ENCODE assay signal across 1 cellular context in the genomic region with DNA sequence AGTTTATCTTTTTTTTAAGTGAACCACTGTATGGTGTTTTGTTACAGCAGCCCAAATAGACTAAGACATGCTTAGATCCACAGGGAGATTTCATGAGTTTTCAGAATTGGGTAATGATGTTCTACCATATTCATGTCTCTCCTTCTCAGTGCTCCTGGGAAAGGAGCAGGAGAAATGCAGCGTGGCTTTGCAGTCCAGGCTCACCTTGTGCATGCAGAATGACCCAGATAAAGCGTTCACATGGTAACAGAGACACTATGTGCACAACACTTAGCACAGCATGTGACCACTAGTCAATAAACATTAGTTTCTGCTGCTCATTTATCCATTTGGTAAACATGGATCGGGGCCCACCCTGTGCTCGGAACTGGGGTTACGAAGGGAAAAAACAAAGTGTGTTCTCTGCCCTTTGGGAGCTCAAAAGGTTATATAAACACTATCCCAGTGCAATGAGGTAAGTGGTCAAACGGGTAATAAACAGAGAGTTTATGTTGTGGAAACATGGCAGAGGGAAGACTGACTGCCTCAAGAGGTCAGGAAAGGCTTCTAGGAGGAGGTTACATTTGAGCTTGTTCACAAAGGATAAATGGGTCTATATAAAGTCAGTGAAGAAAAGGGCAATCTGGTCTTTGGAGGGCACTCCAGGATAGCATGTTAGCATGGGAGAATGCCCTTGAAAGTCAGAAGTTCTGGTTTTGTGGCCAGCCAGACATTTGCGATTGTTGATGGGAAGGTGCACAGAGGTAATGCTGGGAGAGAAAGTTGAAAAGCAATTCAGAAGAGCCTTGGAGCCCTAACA.
A peak's percentile ranks its signal among the peaks of the same experiment; 100 is the strongest.
TF ChIP-seq lines count a peak whose summit lies in the region.

No MANE protein-coding gene starts in this region.

TF ChIP-seq in HepG2, 621 proteins besides CTCF, POLR2A, EP300 and RAD21 (continued from another document and continues in another):
- no peak for TF ChIP-seq GRHL1 (CRISPR knock-in tag; conservative IDR thresholded peaks at IDR 0.05)
- TF ChIP-seq FOXJ3 (CRISPR knock-in tag; IDR thresholded peaks at IDR 0.05; ENCODE audit: borderline replicate concordance) = peak; percentile 75; the same call in 1 of the 2 replicates
- TF ChIP-seq, protein P1, sequence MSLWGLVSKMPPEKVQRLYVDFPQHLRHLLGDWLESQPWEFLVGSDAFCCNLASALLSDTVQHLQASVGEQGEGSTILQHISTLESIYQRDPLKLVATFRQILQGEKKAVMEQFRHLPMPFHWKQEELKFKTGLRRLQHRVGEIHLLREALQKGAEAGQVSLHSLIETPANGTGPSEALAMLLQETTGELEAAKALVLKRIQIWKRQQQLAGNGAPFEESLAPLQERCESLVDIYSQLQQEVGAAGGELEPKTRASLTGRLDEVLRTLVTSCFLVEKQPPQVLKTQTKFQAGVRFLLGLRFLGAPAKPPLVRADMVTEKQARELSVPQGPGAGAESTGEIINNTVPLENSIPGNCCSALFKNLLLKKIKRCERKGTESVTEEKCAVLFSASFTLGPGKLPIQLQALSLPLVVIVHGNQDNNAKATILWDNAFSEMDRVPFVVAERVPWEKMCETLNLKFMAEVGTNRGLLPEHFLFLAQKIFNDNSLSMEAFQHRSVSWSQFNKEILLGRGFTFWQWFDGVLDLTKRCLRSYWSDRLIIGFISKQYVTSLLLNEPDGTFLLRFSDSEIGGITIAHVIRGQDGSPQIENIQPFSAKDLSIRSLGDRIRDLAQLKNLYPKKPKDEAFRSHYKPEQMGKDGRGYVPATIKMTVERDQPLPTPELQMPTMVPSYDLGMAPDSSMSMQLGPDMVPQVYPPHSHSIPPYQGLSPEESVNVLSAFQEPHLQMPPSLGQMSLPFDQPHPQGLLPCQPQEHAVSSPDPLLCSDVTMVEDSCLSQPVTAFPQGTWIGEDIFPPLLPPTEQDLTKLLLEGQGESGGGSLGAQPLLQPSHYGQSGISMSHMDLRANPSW (CRISPR knock-in tag; IDR thresholded peaks at IDR 0.05; ENCODE audit: borderline replicate concordance) = no peak
- TF ChIP-seq, protein P2, sequence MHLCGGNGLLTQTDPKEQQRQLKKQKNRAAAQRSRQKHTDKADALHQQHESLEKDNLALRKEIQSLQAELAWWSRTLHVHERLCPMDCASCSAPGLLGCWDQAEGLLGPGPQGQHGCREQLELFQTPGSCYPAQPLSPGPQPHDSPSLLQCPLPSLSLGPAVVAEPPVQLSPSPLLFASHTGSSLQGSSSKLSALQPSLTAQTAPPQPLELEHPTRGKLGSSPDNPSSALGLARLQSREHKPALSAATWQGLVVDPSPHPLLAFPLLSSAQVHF (CRISPR knock-in tag; IDR thresholded peaks at IDR 0.05) = no peak
- no peak for TF ChIP-seq CHD2 (IDR thresholded peaks at IDR 0.05; ENCODE audit: low read depth, low read length)
- TF ChIP-seq TBX3 (IDR thresholded peaks at IDR 0.05; ENCODE audit: borderline replicate concordance) = peak; percentile 35; the same call in 1 of the 2 replicates
- TF ChIP-seq MAX (IDR thresholded peaks at IDR 0.05) = peak; percentile 67; the same call in 1 of the 2 replicates
- no peak for TF ChIP-seq PAF1 (CRISPR knock-in tag; IDR thresholded peaks at IDR 0.05)
- no peak for TF ChIP-seq ZNF160 (CRISPR knock-in tag; IDR thresholded peaks at IDR 0.05)
- no peak for TF ChIP-seq ATF7 (IDR thresholded peaks at IDR 0.05)
- TF ChIP-seq ATF7 (CRISPR knock-in tag; IDR thresholded peaks at IDR 0.05) = 0 out of 2 replicates have a peak, but pooled peaks have one; percentile 44
- TF ChIP-seq ZNF530 (CRISPR knock-in tag; IDR thresholded peaks at IDR 0.05; ENCODE audit: low read depth) = no peak
- TF ChIP-seq MAFF (IDR thresholded peaks at IDR 0.05; ENCODE audit: low read depth, low read length) = no peak
- 0 out of 2 replicates have a peak, but pooled peaks have one; percentile 30 for TF ChIP-seq HDAC1 (CRISPR knock-in tag; IDR thresholded peaks at IDR 0.05)
- TF ChIP-seq NR2F1 (CRISPR knock-in tag; IDR thresholded peaks at IDR 0.05) = peak; percentile 74 to 81; a peak in 3 of 4 replicates
- TF ChIP-seq ZBTB14 (CRISPR knock-in tag; IDR thresholded peaks at IDR 0.05) = no peak
- no peak for TF ChIP-seq ZNF10 (CRISPR knock-in tag; IDR thresholded peaks at IDR 0.05; ENCODE audit: borderline replicate concordance, low read depth)
- no peak for TF ChIP-seq ZNF446 (CRISPR knock-in tag; IDR thresholded peaks at IDR 0.05)
- no peak for TF ChIP-seq ZBTB21 (CRISPR knock-in tag; IDR thresholded peaks at IDR 0.05)
- TF ChIP-seq ZFP37 (CRISPR knock-in tag; IDR thresholded peaks at IDR 0.05; ENCODE audit: borderline replicate concordance) = no peak
- no peak for TF ChIP-seq NFRKB (IDR thresholded peaks at IDR 0.05)
- TF ChIP-seq KMT2A (CRISPR knock-in tag; IDR thresholded peaks at IDR 0.05) = no peak
- TF ChIP-seq RBAK (CRISPR knock-in tag; IDR thresholded peaks at IDR 0.05) = no peak
- TF ChIP-seq ONECUT2 (CRISPR knock-in tag; IDR thresholded peaks at IDR 0.05) = no peak
- TF ChIP-seq HNRNPUL1 (IDR thresholded peaks at IDR 0.05; ENCODE audit: low read depth, low read length) = no peak
- TF ChIP-seq PHF20 (CRISPR knock-in tag; IDR thresholded peaks at IDR 0.05) = no peak
- TF ChIP-seq BHLHE40 (IDR thresholded peaks at IDR 0.05; ENCODE audit: low read length) = peak; percentile 57
- TF ChIP-seq, protein P3, sequence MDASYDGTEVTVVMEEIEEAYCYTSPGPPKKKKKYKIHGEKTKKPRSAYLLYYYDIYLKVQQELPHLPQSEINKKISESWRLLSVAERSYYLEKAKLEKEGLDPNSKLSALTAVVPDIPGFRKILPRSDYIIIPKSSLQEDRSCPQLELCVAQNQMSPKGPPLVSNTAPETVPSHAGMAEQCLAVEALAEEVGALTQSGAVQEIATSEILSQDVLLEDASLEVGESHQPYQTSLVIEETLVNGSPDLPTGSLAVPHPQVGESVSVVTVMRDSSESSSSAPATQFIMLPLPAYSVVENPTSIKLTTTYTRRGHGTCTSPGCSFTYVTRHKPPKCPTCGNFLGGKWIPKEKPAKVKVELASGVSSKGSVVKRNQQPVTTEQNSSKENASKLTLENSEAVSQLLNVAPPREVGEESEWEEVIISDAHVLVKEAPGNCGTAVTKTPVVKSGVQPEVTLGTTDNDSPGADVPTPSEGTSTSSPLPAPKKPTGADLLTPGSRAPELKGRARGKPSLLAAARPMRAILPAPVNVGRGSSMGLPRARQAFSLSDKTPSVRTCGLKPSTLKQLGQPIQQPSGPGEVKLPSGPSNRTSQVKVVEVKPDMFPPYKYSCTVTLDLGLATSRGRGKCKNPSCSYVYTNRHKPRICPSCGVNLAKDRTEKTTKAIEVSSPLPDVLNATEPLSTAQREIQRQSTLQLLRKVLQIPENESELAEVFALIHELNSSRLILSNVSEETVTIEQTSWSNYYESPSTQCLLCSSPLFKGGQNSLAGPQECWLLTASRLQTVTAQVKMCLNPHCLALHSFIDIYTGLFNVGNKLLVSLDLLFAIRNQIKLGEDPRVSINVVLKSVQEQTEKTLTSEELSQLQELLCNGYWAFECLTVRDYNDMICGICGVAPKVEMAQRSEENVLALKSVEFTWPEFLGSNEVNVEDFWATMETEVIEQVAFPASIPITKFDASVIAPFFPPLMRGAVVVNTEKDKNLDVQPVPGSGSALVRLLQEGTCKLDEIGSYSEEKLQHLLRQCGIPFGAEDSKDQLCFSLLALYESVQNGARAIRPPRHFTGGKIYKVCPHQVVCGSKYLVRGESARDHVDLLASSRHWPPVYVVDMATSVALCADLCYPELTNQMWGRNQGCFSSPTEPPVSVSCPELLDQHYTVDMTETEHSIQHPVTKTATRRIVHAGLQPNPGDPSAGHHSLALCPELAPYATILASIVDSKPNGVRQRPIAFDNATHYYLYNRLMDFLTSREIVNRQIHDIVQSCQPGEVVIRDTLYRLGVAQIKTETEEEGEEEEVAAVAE (CRISPR knock-in tag; IDR thresholded peaks at IDR 0.05; ENCODE audit: borderline replicate concordance) = 0 out of 2 replicates have a peak, but pooled peaks have one; percentile 15
- TF ChIP-seq FOXO1 (CRISPR knock-in tag; IDR thresholded peaks at IDR 0.05) = peak; percentile 86
- TF ChIP-seq, protein P4, sequence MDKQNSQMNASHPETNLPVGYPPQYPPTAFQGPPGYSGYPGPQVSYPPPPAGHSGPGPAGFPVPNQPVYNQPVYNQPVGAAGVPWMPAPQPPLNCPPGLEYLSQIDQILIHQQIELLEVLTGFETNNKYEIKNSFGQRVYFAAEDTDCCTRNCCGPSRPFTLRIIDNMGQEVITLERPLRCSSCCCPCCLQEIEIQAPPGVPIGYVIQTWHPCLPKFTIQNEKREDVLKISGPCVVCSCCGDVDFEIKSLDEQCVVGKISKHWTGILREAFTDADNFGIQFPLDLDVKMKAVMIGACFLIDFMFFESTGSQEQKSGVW (CRISPR knock-in tag; IDR thresholded peaks at IDR 0.05; ENCODE audit: borderline replicate concordance) = no peak
- no peak for TF ChIP-seq PRMT3 (CRISPR knock-in tag; IDR thresholded peaks at IDR 0.05; ENCODE audit: borderline replicate concordance, low read depth)
- TF ChIP-seq SAFB2 (CRISPR knock-in tag; IDR thresholded peaks at IDR 0.05; ENCODE audit: borderline replicate concordance, low read depth) = no peak
- no peak for TF ChIP-seq PAX8 (CRISPR knock-in tag; IDR thresholded peaks at IDR 0.05; ENCODE audit: borderline replicate concordance)
- TF ChIP-seq HMG20A (CRISPR knock-in tag; IDR thresholded peaks at IDR 0.05; ENCODE audit: borderline replicate concordance) = 0 out of 2 replicates have a peak, but pooled peaks have one; percentile 20
- TF ChIP-seq ZNF788 (CRISPR knock-in tag; IDR thresholded peaks at IDR 0.05; ENCODE audit: borderline replicate concordance) = no peak
- no peak for TF ChIP-seq MATR3 (CRISPR knock-in tag; IDR thresholded peaks at IDR 0.05)
- no peak for TF ChIP-seq ZNF205 (CRISPR knock-in tag; IDR thresholded peaks at IDR 0.05)
- TF ChIP-seq ZNF296 (CRISPR knock-in tag; conservative IDR thresholded peaks at IDR 0.05) = no peak
- no peak for TF ChIP-seq ZFAT (CRISPR knock-in tag; conservative IDR thresholded peaks at IDR 0.05)
- TF ChIP-seq, protein P5, sequence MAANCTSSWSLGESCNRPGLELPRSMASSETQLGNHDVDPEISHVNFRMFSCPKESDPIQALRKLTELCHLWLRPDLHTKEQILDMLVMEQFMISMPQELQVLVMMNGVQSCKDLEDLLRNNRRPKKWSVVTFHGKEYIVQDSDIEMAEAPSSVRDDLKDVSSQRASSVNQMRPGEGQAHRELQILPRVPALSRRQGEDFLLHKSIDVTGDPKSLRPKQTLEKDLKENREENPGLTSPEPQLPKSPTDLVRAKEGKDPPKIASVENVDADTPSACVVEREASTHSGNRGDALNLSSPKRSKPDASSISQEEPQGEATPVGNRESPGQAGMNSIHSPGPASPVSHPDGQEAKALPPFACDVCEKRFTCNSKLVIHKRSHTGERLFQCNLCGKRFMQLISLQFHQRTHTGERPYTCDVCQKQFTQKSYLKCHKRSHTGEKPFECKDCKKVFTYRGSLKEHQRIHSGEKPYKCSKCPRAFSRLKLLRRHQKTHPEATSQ (CRISPR knock-in tag; IDR thresholded peaks at IDR 0.05; ENCODE audit: borderline replicate concordance) = no peak
- TF ChIP-seq, protein P6, sequence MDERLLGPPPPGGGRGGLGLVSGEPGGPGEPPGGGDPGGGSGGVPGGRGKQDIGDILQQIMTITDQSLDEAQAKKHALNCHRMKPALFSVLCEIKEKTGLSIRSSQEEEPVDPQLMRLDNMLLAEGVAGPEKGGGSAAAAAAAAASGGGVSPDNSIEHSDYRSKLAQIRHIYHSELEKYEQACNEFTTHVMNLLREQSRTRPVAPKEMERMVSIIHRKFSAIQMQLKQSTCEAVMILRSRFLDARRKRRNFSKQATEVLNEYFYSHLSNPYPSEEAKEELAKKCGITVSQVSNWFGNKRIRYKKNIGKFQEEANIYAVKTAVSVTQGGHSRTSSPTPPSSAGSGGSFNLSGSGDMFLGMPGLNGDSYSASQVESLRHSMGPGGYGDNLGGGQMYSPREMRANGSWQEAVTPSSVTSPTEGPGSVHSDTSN (CRISPR knock-in tag; IDR thresholded peaks at IDR 0.05) = no peak
- TF ChIP-seq SIX1 (CRISPR knock-in tag; IDR thresholded peaks at IDR 0.05; ENCODE audit: borderline replicate concordance) = no peak
- TF ChIP-seq HES4 (CRISPR knock-in tag; IDR thresholded peaks at IDR 0.05; ENCODE audit: borderline replicate concordance) = no peak
